18 cellular contexts compared by ENCODE assay signal in the genomic region with DNA sequence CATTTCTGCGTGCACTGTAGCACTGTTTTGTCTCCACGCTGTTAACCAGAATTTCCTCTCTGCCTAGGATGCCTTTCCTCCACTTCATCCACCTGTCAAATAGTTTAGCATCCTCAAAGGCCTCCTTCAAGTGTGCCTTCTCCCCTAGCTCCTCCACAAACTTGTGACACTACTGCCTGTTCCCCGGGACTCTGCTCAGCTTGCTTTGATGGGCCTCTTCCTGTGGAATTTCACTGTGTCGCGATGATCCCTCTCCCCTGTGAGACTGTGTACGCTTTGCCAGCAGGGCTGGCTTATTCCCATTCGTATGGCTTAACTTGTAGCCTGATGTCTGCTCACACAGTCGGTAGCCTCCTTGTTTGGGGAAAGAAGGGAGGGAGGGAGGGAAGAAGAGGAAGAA.
DNase-seq lines count a peak whose midpoint lies in the region; ATAC-seq, FAIRE-seq and TF ChIP-seq lines count a peak whose summit lies in the region.
"Had no signal": no experiment of that assay in that cellular context is flagged by ENCODE, and none has a peak within 500 bp of the region (broad histone marks: within the 10 kb centered on the region; RNA-seq: fewer than 3 reads in every experiment).

No MANE protein-coding gene starts in this region.

- H3K4me1 ChIP-seq in A673 (ENCODE audit: insufficient read depth, low read length, poor library complexity, severe bottlenecking): peaks cover 57% of the 10 kb centered on the region
- H3K4me1 ChIP-seq in GM23338 (ENCODE audit: insufficient read depth): peaks cover 8% of the 10 kb centered on the region
- peaks cover 0 to 7% (median 5%) of the 10 kb centered on the region in 4 experiments; a peak in 4 of 7 replicates for H3K4me1 ChIP-seq in H1 (replicated peaks in 1 of 4; ENCODE audit: control insufficient read depth in 3 of 4, insufficient read depth in 4 of 4, low read length in 3 of 4)
- peaks cover 13% of the 10 kb centered on the region for H3K4me1 ChIP-seq in neural progenitor cell
- H3K4me1 ChIP-seq: BE2C, Caco-2 had no signal

- no peak overlapping the region for H3K4me2 ChIP-seq in GM23338
- H3K4me2 ChIP-seq in H1 (ENCODE audit: insufficient read depth in 1 of 2, low read depth in 2 of 2, low read length in 2 of 2): no peak overlapping the region
- peak overlapping the region; percentile 13 for H3K4me2 ChIP-seq in neural progenitor cell

- H3K27me3 Mint-ChIP-seq in GM23338 (ENCODE audit: insufficient read depth, low read depth, poor library complexity): peaks cover 4% of the 10 kb centered on the region
- peaks cover 15% of the 10 kb centered on the region for H3K27me3 Mint-ChIP-seq in neural progenitor cell (ENCODE audit: insufficient read depth, low read depth)
- peaks cover 15% of the 10 kb centered on the region for H3K27me3 Mint-ChIP-seq in activated naive CD8-positive, alpha-beta T cell treated with anti-CD3 and anti-CD28 coated beads for 36 hours

- H3K4me3 ChIP-seq in A673 (ENCODE audit: low read depth, low read length, poor library complexity, severe bottlenecking): no peak overlapping the region
- no peak overlapping the region for H3K4me3 ChIP-seq in GM23338
- H3K4me3 ChIP-seq in H1 (ENCODE audit: extremely low read depth in 1 of 4, insufficient read depth in 2 of 4, low read depth in 3 of 4, low read length in 4 of 4): no peak overlapping the region
- H3K4me3 ChIP-seq in neural progenitor cell: no peak overlapping the region

- no peak overlapping the region for H2BK15ac ChIP-seq in H1 (ENCODE audit: low read length)

- no peaks in the 10 kb centered on the region for H4K20me1 ChIP-seq in GM23338 (replicated peaks; ENCODE audit: insufficient read depth)
- no peaks in the 10 kb centered on the region for H4K20me1 ChIP-seq in H1 (replicated peaks in 1 of 2; ENCODE audit: control insufficient read depth in 1 of 2, insufficient read depth in 2 of 2, low read length in 2 of 2)
- no peaks in the 10 kb centered on the region for H4K20me1 ChIP-seq in neural progenitor cell (ENCODE audit: low read depth)

- no peak overlapping the region for H3K18ac ChIP-seq in H1 (ENCODE audit: extremely low read depth, low read length)

- H2AFZ ChIP-seq in GM23338: 0 out of 2 replicates have a peak overlapping the region, but pooled peaks have one; percentile 59
- H2AFZ ChIP-seq in H1 (ENCODE audit: low read length): peak overlapping the region; percentile 79
- H2AFZ ChIP-seq in neural progenitor cell (replicated peaks): peak overlapping the region; percentile 53

- H3K4ac ChIP-seq in H1 (replicated peaks; ENCODE audit: insufficient read length, low read depth, low read length): no peak overlapping the region

- H4K5ac ChIP-seq in H1 (ENCODE audit: insufficient read length, low read depth, low read length): no peak overlapping the region

- H3K4me1 Mint-ChIP-seq in GM23338 (peaks cover 30% of the 10 kb centered on the region), neural progenitor cell (peaks cover 24% of the 10 kb centered on the region)
- H3K4me1 Mint-ChIP-seq in activated naive CD8-positive, alpha-beta T cell treated with anti-CD3 and anti-CD28 coated beads for 36 hours: peaks cover 8% of the 10 kb centered on the region

- DNase-seq in A673 (ENCODE audit: low spot score) (peak; percentile 82), GM23338 (ENCODE audit: low spot score) (no peak), H1 (ENCODE audit: low read depth in 1 of 2, low spot score in 2 of 2) (no peak), neural progenitor cell (ENCODE audit: low spot score) (peak; percentile 27), GM03348 (ENCODE audit: low spot score) (no peak), NCI-H774 (lab: John Stamatoyannopoulos, UW) (no peak)
- no peak for DNase-seq in activated naive CD8-positive, alpha-beta T cell treated with anti-CD3 and anti-CD28 coated beads for 36 hours
- DNase-seq: 8988T; ACHN; BE2C; Caco-2; CD8-positive, alpha-beta memory T cell; DND-41; GDM1 had no signal

- no peak for TF ChIP-seq CTCF in A673 (conservative IDR thresholded peaks at IDR 0.05; ENCODE audit: low read depth, low read length)
- no peak for TF ChIP-seq CTCF in GM23338 (conservative IDR thresholded peaks at IDR 0.05; ENCODE audit: low read depth in 2 of 2)
- no peak for TF ChIP-seq CTCF in H1 (IDR thresholded peaks at IDR 0.05; ENCODE audit: control extremely low read depth in 1 of 3, insufficient read depth in 1 of 3, low read depth in 1 of 3, low read length in 3 of 3)
- no peak for TF ChIP-seq CTCF in neural progenitor cell (IDR thresholded peaks at IDR 0.05)

- H2BK120ac ChIP-seq in H1 (replicated peaks; ENCODE audit: low read depth, low read length): no peak overlapping the region

- no peak overlapping the region for H4K91ac ChIP-seq in H1 (replicated peaks; ENCODE audit: insufficient read length, low read length)

- no peak overlapping the region for H4K8ac ChIP-seq in H1 (ENCODE audit: extremely low read depth, insufficient read depth, low read length)

- ATAC-seq in GM23338: no peak
- ATAC-seq: HepG2 had no signal

- POLR2A ChIA-PET in A673 (lab: Charles Lee; ENCODE audit: low non-redundant PET): no interaction called here
- POLR2A ChIA-PET in H1 (lab: Charles Lee; ENCODE audit: partially characterized antibody): no interaction called here

- 73% methylated on average over 8 of the region's 8 CpGs; no CpG with 5 or more reads in 1 of the 2 experiments for WGBS in H1 (ENCODE audit: extremely low coverage in 1 of 2, insufficient coverage in 1 of 2, insufficient read length in 1 of 2, insufficient replicate concordance in 2 of 2, low coverage in 1 of 2, low lambda C conversion rate in 2 of 2, missing lambda C conversion rate in 1 of 2), 2 experiments

- H3K9me3 Mint-ChIP-seq in GM23338 (no peaks in the 10 kb centered on the region), neural progenitor cell (peaks cover 2% of the 10 kb centered on the region)
- H3K9me3 Mint-ChIP-seq in activated naive CD8-positive, alpha-beta T cell treated with anti-CD3 and anti-CD28 coated beads for 36 hours: no peaks in the 10 kb centered on the region
- H3K9me3 Mint-ChIP-seq: CD8-positive, alpha-beta memory T cell had no signal

- no peak overlapping the region for H3K14ac ChIP-seq in H1 (ENCODE audit: insufficient read length)

- no peak overlapping the region for H2BK12ac ChIP-seq in H1 (ENCODE audit: low read depth, low read length)

- no peak overlapping the region for H3K56ac ChIP-seq in H1 (replicated peaks; ENCODE audit: insufficient read length, low read depth, low read length)

- H3K36me3 ChIP-seq in A673 (ENCODE audit: insufficient read depth, low read length, poor library complexity, severe bottlenecking) (no peaks in the 10 kb centered on the region), GM23338 (ENCODE audit: insufficient read depth) (no peaks in the 10 kb centered on the region), H1 (ENCODE audit: control insufficient read depth in 2 of 4, insufficient read depth in 4 of 4, low read length in 3 of 4) (no peaks in the 10 kb centered on the region), neural progenitor cell (no peaks in the 10 kb centered on the region)
- H3K36me3 ChIP-seq: BE2C had no signal

- H3K23ac ChIP-seq in H1 (ENCODE audit: insufficient read length): no peak overlapping the region

- TF ChIP-seq RAD21 in H1 (IDR thresholded peaks at IDR 0.05 in 1 of 2, conservative IDR thresholded peaks at IDR 0.05 in 1 of 2; ENCODE audit: low read depth in 2 of 2, low read length in 2 of 2): no peak

- H3F3A ChIP-seq in GM23338 (replicated peaks; ENCODE audit: low read depth) (no peaks in the 10 kb centered on the region), neural progenitor cell (ENCODE audit: low read depth) (no peaks in the 10 kb centered on the region)

- H3K36me3 Mint-ChIP-seq in GM23338 (ENCODE audit: low read depth): no peaks in the 10 kb centered on the region
- no peaks in the 10 kb centered on the region for H3K36me3 Mint-ChIP-seq in neural progenitor cell
- H3K36me3 Mint-ChIP-seq in activated naive CD8-positive, alpha-beta T cell treated with anti-CD3 and anti-CD28 coated beads for 36 hours: no peaks in the 10 kb centered on the region

- no peak for TF ChIP-seq POLR2A in H1 (IDR thresholded peaks at IDR 0.05; ENCODE audit: control extremely low read depth in 1 of 2, low read depth in 2 of 2, low read length in 2 of 2)

- H3K27ac ChIP-seq in A673 (ENCODE audit: low read depth, low read length, poor library complexity, severe bottlenecking): peak overlapping the region; percentile 99
- H3K27ac ChIP-seq in GM23338 (ENCODE audit: low read depth): no peak overlapping the region
- no peak overlapping the region for H3K27ac ChIP-seq in H1 (ENCODE audit: low read depth, low read length)
- no peak overlapping the region for H3K27ac ChIP-seq in neural progenitor cell

- no peaks in the 10 kb centered on the region for H3K9me3 ChIP-seq in A673 (ENCODE audit: low read depth, low read length, poor library complexity, severe bottlenecking)
- no peaks in the 10 kb centered on the region for H3K9me3 ChIP-seq in H1 (ENCODE audit: insufficient read depth in 2 of 2, low read depth in 1 of 2, low read length in 1 of 2)
- H3K9me3 ChIP-seq in neural progenitor cell (ENCODE audit: low read depth): no peaks in the 10 kb centered on the region
- H3K9me3 ChIP-seq: BE2C, Caco-2 had no signal

- H3K4me3 Mint-ChIP-seq in GM23338: no peak overlapping the region; the same call in 2 of the 3 replicates
- no peak overlapping the region for H3K4me3 Mint-ChIP-seq in neural progenitor cell
- H3K4me3 Mint-ChIP-seq in activated naive CD8-positive, alpha-beta T cell treated with anti-CD3 and anti-CD28 coated beads for 36 hours: no peak overlapping the region

- peaks cover 5% of the 10 kb centered on the region; the same call in 1 of the 2 replicates for H3K23me2 ChIP-seq in H1 (ENCODE audit: low read depth, low read length)

- no peak for TF ChIP-seq EP300 in H1 (IDR thresholded peaks at IDR 0.05; ENCODE audit: borderline replicate concordance in 1 of 2, low read depth in 2 of 2, low read length in 2 of 2)

- no peaks in the 10 kb centered on the region for H3K79me2 ChIP-seq in GM23338 (replicated peaks; ENCODE audit: insufficient read depth)
- no peaks in the 10 kb centered on the region for H3K79me2 ChIP-seq in H1 (ENCODE audit: control insufficient read depth in 1 of 2, insufficient read depth in 2 of 2, low read length in 2 of 2)
- H3K79me2 ChIP-seq in neural progenitor cell (ENCODE audit: low read depth): no peaks in the 10 kb centered on the region

- no peak overlapping the region for H2BK20ac ChIP-seq in H1 (ENCODE audit: low read length)

- no peak for FAIRE-seq in H1 (lab: Jason Lieb, UNC)
- FAIRE-seq: GM19239, H54, HepG2, HTR-8/SVneo had no signal

- H3K79me1 ChIP-seq in H1 (ENCODE audit: low read depth, low read length): no peaks in the 10 kb centered on the region

- H3K27me3 ChIP-seq in A673 (replicated peaks; ENCODE audit: insufficient read depth, low read depth, low read length, poor library complexity) (no peaks in the 10 kb centered on the region), GM23338 (ENCODE audit: insufficient read depth) (peaks cover 12% of the 10 kb centered on the region), H1 (replicated peaks in 1 of 4; ENCODE audit: control insufficient read depth in 3 of 4, extremely low read depth in 1 of 4, insufficient read depth in 3 of 4, low read length in 3 of 4) (peaks cover 0 to 10% (median 6%) of the 10 kb centered on the region in 4 experiments; a peak in 4 of 7 replicates), neural progenitor cell (peaks cover 20% of the 10 kb centered on the region)

- no peak overlapping the region for H2AK5ac ChIP-seq in H1 (ENCODE audit: low read depth, low read length)

- H2BK5ac ChIP-seq in H1 (ENCODE audit: low read depth, low read length): no peak overlapping the region

- CTCF ChIA-PET in A673 (lab: Charles Lee): interaction anchor here (0.6 to 1.1 kb wide), 2 partner anchors 660 to 1683 kb away, joined by 4 to 6 read pairs; no protein-coding TSS in a partner anchor
- CTCF ChIA-PET in H1 (lab: Charles Lee; ENCODE audit: partially characterized antibody): interaction anchor here (0.7 kb wide), 1 partner anchor 308 kb away, joined by 3 read pairs; no protein-coding TSS in a partner anchor

- no peak overlapping the region for H3K27ac Mint-ChIP-seq in GM23338
- no peak overlapping the region for H3K27ac Mint-ChIP-seq in neural progenitor cell
- H3K27ac Mint-ChIP-seq in activated naive CD8-positive, alpha-beta T cell treated with anti-CD3 and anti-CD28 coated beads for 36 hours: no peak overlapping the region
- H3K27ac Mint-ChIP-seq: CD8-positive, alpha-beta memory T cell had no signal

- intact Hi-C loops in A673 (cut with micrococcal nuclease; ENCODE audit: unreplicated experiment): no loop called here

- no TSS peak for BruUV-seq in A673 (replicated peaks; lab: Mats Ljungman, UMichigan)

- no peaks in the 10 kb centered on the region for H3K9me2 ChIP-seq in GM23338 (ENCODE audit: insufficient read depth)

- H3K9ac ChIP-seq in H1 (replicated peaks in 1 of 4; ENCODE audit: extremely low read depth in 1 of 4, low read depth in 3 of 4, low read length in 3 of 4) (no peak overlapping the region), neural progenitor cell (no peak overlapping the region)

Comparison
In these comparisons a context has a peak if more than half of its experiments do, and no peak if none do; other contexts are left out.
1. DNase-seq: peak in A673 (single experiment) and neural progenitor cell (single experiment); none in GM23338 (single experiment), H1 (0 of 2), GM03348 (single experiment), NCI-H774 (single experiment) and activated naive CD8-positive, alpha-beta T cell treated with anti-CD3 and anti-CD28 coated beads for 36 hours (single experiment).
2. Peak in every context shown above with its lines, with median percentiles within 50 percentile points of each other: H2AFZ ChIP-seq.